In the genomic region with DNA sequence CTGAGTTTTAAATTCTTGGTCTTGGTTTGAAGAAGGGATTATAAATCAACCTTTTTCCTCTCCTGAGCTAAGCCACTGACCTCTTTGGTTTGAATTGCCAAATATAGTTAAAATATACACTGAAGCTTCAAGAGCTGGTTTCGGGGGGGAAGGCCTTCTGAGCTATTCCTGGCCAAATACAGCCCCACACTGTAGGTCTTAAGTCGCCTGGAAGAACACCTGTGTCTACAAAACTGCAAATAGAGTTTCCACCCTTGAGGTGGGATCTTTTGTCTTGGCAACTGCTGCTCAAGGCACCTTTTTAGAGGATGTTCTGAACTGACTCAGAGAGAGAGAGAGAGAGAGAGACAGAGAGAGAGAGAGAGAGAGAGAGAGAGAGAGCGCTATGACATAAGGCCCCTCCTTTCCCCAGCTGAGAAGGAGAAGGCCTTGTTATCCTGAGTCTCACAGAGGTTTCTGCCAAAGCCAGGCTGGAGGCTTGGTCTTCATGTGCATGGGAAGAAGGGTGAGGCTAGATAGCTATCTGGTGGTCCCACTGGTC, we compare ENCODE assay signal across 12 cellular contexts. TPM values are rescaled to one million over a fixed set of nuclear protein-coding genes. Genes with fewer than 3 reads are reported as not detected.
DNase-seq lines count a peak whose midpoint lies in the region; ATAC-seq, FAIRE-seq and TF ChIP-seq lines count a peak whose summit lies in the region.
"Had no signal": no experiment of that assay in that cellular context is flagged by ENCODE, and none has a peak within 500 bp of the region (broad histone marks: within the 10 kb centered on the region; RNA-seq: fewer than 3 reads in every experiment).

No MANE protein-coding gene starts in this region.

- POLR2A ChIA-PET in Caco-2 (lab: Charles Lee) (interaction anchor here (0.7 to 1.6 kb wide), 4 partner anchors 16 to 56 kb away, joined by 3 to 7 read pairs (median 6); no protein-coding TSS in a partner anchor), WTC11 (lab: Charles Lee) (interaction anchor here (1.8 to 2.2 kb wide), 2 partner anchors 41 to 56 kb away, joined by 7 to 9 read pairs; no protein-coding TSS in a partner anchor)

- intact Hi-C loops in Caco-2 (cut with micrococcal nuclease; ENCODE audit: unreplicated experiment) (no loop called here), pancreas (cut with DNase I) (no loop called here)

- H3K4me1 Mint-ChIP-seq in Caco-2 (ENCODE audit: low read depth, unreplicated experiment) (peaks cover 46% of the 10 kb centered on the region), WTC11 (peaks cover 41% of the 10 kb centered on the region)

- H3K4me3 ChIP-seq in Caco-2 (ENCODE audit: low read depth, low read length) (no peak overlapping the region), pancreas (no peak overlapping the region), coronary artery (no peak overlapping the region)
- H3K4me3 ChIP-seq: BLaER1 had no signal

- H3K9me3 ChIP-seq in Caco-2 (no peaks in the 10 kb centered on the region), pancreas (no peaks in the 10 kb centered on the region)

- no peak for DNase-seq in Caco-2
- no peak for DNase-seq in WTC11 (ENCODE audit: low spot score)
- DNase-seq in kidney tubule cell (ENCODE audit: low spot score) = peak; percentile 54
- DNase-seq in stimulated activated naive CD4-positive, alpha-beta T cell treated with Interleukin-2 at 50 U/mL for 16 hours (lab: John Stamatoyannopoulos, UW) = no peak
- DNase-seq in pancreas = no peak
- DNase-seq in coronary artery (ENCODE audit: low spot score) = no peak
- no peak for DNase-seq in NCI-H2227 treated with DMSO at 0.1 percent for 48 hours (lab: John Stamatoyannopoulos, UW)
- DNase-seq: amygdala, NCI-H510A treated with DMSO at 0.1 percent for 48 hours, nucleus accumbens had no signal

- CTCF ChIA-PET in Caco-2 (lab: Charles Lee) = interaction anchor here (0.6 to 2.0 kb wide), 4 partner anchors 31 to 343 kb away, joined by 3 to 18 read pairs (median 5); a partner anchor contains a TSS
- CTCF ChIA-PET in WTC11 (lab: Charles Lee) = interaction anchor here (0.7 to 9.9 kb wide), 10 partner anchors 15 to 552 kb away, joined by 3 to 149 read pairs (median 4); no protein-coding TSS in a partner anchor

- peaks cover 3% of the 10 kb centered on the region for H3K27me3 Mint-ChIP-seq in Caco-2 (ENCODE audit: insufficient read depth, unreplicated experiment)
- peaks cover 23% of the 10 kb centered on the region for H3K27me3 Mint-ChIP-seq in WTC11 (ENCODE audit: low read depth)

- no TSS peak for BruUV-seq in Caco-2 (replicated peaks; lab: Mats Ljungman, UMichigan)

- FAIRE-seq in pancreas (lab: Jason Lieb, UNC) = no peak

- H3K27ac ChIP-seq in pancreas (no peak overlapping the region), coronary artery (no peak overlapping the region)
- H3K27ac ChIP-seq: BLaER1 had no signal

- H3K4me3 Mint-ChIP-seq in Caco-2 (ENCODE audit: unreplicated experiment) (peak overlapping the region; percentile 4), WTC11 (no peak overlapping the region)

- H3K27ac Mint-ChIP-seq in Caco-2 (ENCODE audit: unreplicated experiment) (no peak overlapping the region), WTC11 (peak overlapping the region; percentile 89; the same call in 1 of the 2 replicates)

- peaks cover 28% of the 10 kb centered on the region for H3K4me1 ChIP-seq in Caco-2
- H3K4me1 ChIP-seq in pancreas = peaks cover 9 to 35% (median 21%) of the 10 kb centered on the region in 3 donors

- TF ChIP-seq CTCF in Caco-2 (IDR thresholded peaks at IDR 0.05; ENCODE audit: insufficient read depth in 1 of 2, low read depth in 1 of 2, low read length in 1 of 2, severe bottlenecking in 1 of 2, unreplicated experiment in 1 of 2) (no peak), WTC11 (IDR thresholded peaks at IDR 0.05) (no peak), pancreas (IDR thresholded peaks at IDR 0.05) (no peak), coronary artery (IDR thresholded peaks at IDR 0.05) (no peak)

- peak; percentile 23 for ATAC-seq in GM21447 (IDR thresholded peaks at IDR 0.05; ENCODE audit: unreplicated experiment)
- no peak for ATAC-seq in WTC11
- ATAC-seq in pancreas = no peak

- H3K36me3 Mint-ChIP-seq in Caco-2 (ENCODE audit: insufficient read depth, unreplicated experiment) = peaks cover 64% of the 10 kb centered on the region
- peaks cover 24% of the 10 kb centered on the region for H3K36me3 Mint-ChIP-seq in WTC11

- H3K27me3 ChIP-seq in Caco-2 (replicated peaks; ENCODE audit: control insufficient read depth, insufficient read depth, low read length) = no peaks in the 10 kb centered on the region
- H3K27me3 ChIP-seq in pancreas = no peaks in the 10 kb centered on the region

- 0 out of 2 replicates have a peak, but pooled peaks cover 2% of the 10 kb centered on the region for H3K36me3 ChIP-seq in Caco-2 (ENCODE audit: control insufficient read depth, insufficient read depth, low read length)
- H3K36me3 ChIP-seq in pancreas = no peaks in the 10 kb centered on the region
- H3K36me3 ChIP-seq: BLaER1 had no signal

- H3K9me3 Mint-ChIP-seq in Caco-2 (ENCODE audit: unreplicated experiment) = no peaks in the 10 kb centered on the region
- peaks cover 15% of the 10 kb centered on the region for H3K9me3 Mint-ChIP-seq in WTC11

- WGBS in pancreas, 2 donors = 79 to 84% methylated on average over 3 of the region's 3 CpGs

TF ChIP-seq in WTC11, 78 proteins besides CTCF, POLR2A, EP300 and RAD21:
- no peak for TF ChIP-seq CREB1 (CRISPR knock-in tag; IDR thresholded peaks at IDR 0.05)
- no peak for TF ChIP-seq TCF7 (CRISPR knock-in tag; IDR thresholded peaks at IDR 0.05; ENCODE audit: low read depth)
- no peak for TF ChIP-seq MXD4 (CRISPR knock-in tag; IDR thresholded peaks at IDR 0.05; ENCODE audit: borderline replicate concordance)
- TF ChIP-seq NFATC4 (CRISPR knock-in tag; IDR thresholded peaks at IDR 0.05) = no peak
- no peak for TF ChIP-seq FOXJ3 (CRISPR knock-in tag; IDR thresholded peaks at IDR 0.05; ENCODE audit: borderline replicate concordance)
- TF ChIP-seq, protein P1, sequence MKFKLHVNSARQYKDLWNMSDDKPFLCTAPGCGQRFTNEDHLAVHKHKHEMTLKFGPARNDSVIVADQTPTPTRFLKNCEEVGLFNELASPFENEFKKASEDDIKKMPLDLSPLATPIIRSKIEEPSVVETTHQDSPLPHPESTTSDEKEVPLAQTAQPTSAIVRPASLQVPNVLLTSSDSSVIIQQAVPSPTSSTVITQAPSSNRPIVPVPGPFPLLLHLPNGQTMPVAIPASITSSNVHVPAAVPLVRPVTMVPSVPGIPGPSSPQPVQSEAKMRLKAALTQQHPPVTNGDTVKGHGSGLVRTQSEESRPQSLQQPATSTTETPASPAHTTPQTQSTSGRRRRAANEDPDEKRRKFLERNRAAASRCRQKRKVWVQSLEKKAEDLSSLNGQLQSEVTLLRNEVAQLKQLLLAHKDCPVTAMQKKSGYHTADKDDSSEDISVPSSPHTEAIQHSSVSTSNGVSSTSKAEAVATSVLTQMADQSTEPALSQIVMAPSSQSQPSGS (CRISPR knock-in tag; IDR thresholded peaks at IDR 0.05; ENCODE audit: borderline replicate concordance, low read depth) = no peak
- TF ChIP-seq TEAD4 (CRISPR knock-in tag; IDR thresholded peaks at IDR 0.05) = no peak
- no peak for TF ChIP-seq ZNF232 (CRISPR knock-in tag; IDR thresholded peaks at IDR 0.05)
- TF ChIP-seq TEAD1 (CRISPR knock-in tag; IDR thresholded peaks at IDR 0.05) = no peak
- no peak for TF ChIP-seq ZNF416 (CRISPR knock-in tag; IDR thresholded peaks at IDR 0.05)
- TF ChIP-seq, protein P2, sequence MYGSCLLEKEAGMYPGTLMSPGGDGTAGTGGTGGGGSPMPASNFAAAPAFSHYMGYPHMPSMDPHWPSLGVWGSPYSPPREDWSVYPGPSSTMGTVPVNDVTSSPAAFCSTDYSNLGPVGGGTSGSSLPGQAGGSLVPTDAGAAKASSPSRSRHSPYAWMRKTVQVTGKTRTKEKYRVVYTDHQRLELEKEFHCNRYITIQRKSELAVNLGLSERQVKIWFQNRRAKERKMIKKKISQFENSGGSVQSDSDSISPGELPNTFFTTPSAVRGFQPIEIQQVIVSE (CRISPR knock-in tag; IDR thresholded peaks at IDR 0.05; ENCODE audit: borderline replicate concordance) = no peak
- TF ChIP-seq, protein P3, sequence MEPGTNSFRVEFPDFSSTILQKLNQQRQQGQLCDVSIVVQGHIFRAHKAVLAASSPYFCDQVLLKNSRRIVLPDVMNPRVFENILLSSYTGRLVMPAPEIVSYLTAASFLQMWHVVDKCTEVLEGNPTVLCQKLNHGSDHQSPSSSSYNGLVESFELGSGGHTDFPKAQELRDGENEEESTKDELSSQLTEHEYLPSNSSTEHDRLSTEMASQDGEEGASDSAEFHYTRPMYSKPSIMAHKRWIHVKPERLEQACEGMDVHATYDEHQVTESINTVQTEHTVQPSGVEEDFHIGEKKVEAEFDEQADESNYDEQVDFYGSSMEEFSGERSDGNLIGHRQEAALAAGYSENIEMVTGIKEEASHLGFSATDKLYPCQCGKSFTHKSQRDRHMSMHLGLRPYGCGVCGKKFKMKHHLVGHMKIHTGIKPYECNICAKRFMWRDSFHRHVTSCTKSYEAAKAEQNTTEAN (CRISPR knock-in tag; IDR thresholded peaks at IDR 0.05) = no peak
- TF ChIP-seq SMAD3 (CRISPR knock-in tag; IDR thresholded peaks at IDR 0.05; ENCODE audit: borderline replicate concordance) = no peak
- no peak for TF ChIP-seq RORB (CRISPR knock-in tag; IDR thresholded peaks at IDR 0.05)
- no peak for TF ChIP-seq ESRRA (CRISPR knock-in tag; IDR thresholded peaks at IDR 0.05; ENCODE audit: borderline replicate concordance)
- TF ChIP-seq IRF2 (CRISPR knock-in tag; IDR thresholded peaks at IDR 0.05; ENCODE audit: borderline replicate concordance, low read depth) = no peak
- no peak for TF ChIP-seq JUN (CRISPR knock-in tag; IDR thresholded peaks at IDR 0.05)
- TF ChIP-seq, protein P4, sequence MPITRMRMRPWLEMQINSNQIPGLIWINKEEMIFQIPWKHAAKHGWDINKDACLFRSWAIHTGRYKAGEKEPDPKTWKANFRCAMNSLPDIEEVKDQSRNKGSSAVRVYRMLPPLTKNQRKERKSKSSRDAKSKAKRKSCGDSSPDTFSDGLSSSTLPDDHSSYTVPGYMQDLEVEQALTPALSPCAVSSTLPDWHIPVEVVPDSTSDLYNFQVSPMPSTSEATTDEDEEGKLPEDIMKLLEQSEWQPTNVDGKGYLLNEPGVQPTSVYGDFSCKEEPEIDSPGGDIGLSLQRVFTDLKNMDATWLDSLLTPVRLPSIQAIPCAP (CRISPR knock-in tag; IDR thresholded peaks at IDR 0.05) = no peak

RNA-seq across cellular contexts. Expression of a gene that starts 5.5 kb away (rescaled TPM):
- total RNA-seq in Caco-2 (2022) = 114 and 127 TPM in 2 replicates
- 18.7 to 40.8 TPM (median 40.1 TPM) in 3 replicates for total RNA-seq in WTC11 (2021)
- total RNA-seq in pancreas = 1 to 10 TPM; 4.1 to 8.4 (median 7.0) TPM
- 10 to 100 TPM; 10.8 to 20.0 TPM for polyA plus RNA-seq in pancreas

RNA-seq across cellular contexts. Expression of a gene that starts 16.4 kb away (rescaled TPM):
- 56.5 and 72.2 TPM in 2 replicates for total RNA-seq in Caco-2 (2022)
- total RNA-seq in WTC11 (2021) = 46.2 to 53.6 TPM (median 47.6 TPM) in 3 replicates
- total RNA-seq in pancreas = 10 to 100 TPM in 3 of 6 donors, 1 to 10 TPM in 3; 7.8 to 21.8 (median 10.3) TPM
- polyA plus RNA-seq in pancreas = 10 to 100 TPM in 1 of 2 donors, 1 to 10 TPM in 1; 4.6 to 11.2 TPM
